In the genomic region with DNA sequence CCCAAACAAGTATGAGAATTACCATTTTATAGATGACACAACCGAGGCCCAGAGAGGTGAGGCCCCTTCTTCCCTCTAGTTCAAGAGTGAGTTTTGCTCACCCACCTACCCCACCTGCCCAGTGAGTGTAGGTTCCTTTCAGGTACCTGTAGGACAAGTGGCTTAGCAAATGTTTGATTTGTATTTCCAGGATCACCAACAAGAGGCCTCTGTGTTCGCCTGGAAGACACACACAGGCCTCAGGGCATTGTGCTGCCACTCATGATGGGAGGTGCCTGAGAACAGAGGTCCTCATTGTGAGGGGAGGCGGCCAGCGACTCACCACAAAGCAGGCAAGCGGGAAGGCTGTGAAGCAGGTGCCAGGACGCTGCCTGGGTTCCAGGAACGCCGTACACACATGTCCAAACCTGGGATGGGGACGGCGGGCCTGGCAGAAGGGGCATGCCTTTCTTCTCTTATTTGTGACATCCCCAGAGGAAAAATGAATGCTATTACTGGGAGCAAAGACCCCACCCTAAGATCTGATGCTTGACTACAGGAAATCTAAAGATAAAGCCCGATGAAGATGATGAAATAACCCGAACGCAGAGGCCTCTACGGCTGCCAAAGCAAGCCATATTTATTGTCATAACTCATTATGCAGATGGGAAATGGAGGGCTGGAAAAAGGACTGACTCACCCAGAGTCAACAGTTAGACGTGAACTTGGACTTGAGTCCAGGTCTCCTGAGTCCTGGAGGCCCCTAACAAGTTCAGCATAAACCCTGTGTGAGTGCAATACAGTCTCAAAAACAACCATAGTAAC, we compare ENCODE assay signal across 1 cellular context.
A peak's percentile ranks its signal among the peaks of the same experiment; 100 is the strongest.
TF ChIP-seq lines count a peak whose summit lies in the region.

No MANE protein-coding gene starts in this region.

TF ChIP-seq in HepG2, 621 proteins besides CTCF, POLR2A, EP300 and RAD21 (continued from another document and continues in another):
- peak; percentile 43 for TF ChIP-seq SALL1 (CRISPR knock-in tag; IDR thresholded peaks at IDR 0.05)
- TF ChIP-seq HDAC2 (CRISPR knock-in tag; IDR thresholded peaks at IDR 0.05), result peak; percentile 56; the same call in 1 of the 2 replicates
- TF ChIP-seq, protein P1, sequence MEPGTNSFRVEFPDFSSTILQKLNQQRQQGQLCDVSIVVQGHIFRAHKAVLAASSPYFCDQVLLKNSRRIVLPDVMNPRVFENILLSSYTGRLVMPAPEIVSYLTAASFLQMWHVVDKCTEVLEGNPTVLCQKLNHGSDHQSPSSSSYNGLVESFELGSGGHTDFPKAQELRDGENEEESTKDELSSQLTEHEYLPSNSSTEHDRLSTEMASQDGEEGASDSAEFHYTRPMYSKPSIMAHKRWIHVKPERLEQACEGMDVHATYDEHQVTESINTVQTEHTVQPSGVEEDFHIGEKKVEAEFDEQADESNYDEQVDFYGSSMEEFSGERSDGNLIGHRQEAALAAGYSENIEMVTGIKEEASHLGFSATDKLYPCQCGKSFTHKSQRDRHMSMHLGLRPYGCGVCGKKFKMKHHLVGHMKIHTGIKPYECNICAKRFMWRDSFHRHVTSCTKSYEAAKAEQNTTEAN (CRISPR knock-in tag; conservative IDR thresholded peaks at IDR 0.05), result peak; percentile 87
- peak; percentile 57; the same call in 1 of the 2 replicates for TF ChIP-seq POLR2G (IDR thresholded peaks at IDR 0.05; ENCODE audit: low read depth, low read length)
- TF ChIP-seq, protein P2, sequence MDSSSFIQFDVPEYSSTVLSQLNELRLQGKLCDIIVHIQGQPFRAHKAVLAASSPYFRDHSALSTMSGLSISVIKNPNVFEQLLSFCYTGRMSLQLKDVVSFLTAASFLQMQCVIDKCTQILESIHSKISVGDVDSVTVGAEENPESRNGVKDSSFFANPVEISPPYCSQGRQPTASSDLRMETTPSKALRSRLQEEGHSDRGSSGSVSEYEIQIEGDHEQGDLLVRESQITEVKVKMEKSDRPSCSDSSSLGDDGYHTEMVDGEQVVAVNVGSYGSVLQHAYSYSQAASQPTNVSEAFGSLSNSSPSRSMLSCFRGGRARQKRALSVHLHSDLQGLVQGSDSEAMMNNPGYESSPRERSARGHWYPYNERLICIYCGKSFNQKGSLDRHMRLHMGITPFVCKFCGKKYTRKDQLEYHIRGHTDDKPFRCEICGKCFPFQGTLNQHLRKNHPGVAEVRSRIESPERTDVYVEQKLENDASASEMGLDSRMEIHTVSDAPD (CRISPR knock-in tag; IDR thresholded peaks at IDR 0.05), result peak; percentile 73
- TF ChIP-seq RXRB (CRISPR knock-in tag; IDR thresholded peaks at IDR 0.05; ENCODE audit: borderline replicate concordance), result peak; percentile 64; the same call in 1 of the 2 replicates
- TF ChIP-seq, protein P3, sequence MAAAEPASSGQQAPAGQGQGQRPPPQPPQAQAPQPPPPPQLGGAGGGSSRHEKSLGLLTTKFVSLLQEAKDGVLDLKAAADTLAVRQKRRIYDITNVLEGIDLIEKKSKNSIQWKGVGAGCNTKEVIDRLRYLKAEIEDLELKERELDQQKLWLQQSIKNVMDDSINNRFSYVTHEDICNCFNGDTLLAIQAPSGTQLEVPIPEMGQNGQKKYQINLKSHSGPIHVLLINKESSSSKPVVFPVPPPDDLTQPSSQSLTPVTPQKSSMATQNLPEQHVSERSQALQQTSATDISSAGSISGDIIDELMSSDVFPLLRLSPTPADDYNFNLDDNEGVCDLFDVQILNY (CRISPR knock-in tag; conservative IDR thresholded peaks at IDR 0.05), result no peak
- TF ChIP-seq MED1 (CRISPR knock-in tag; IDR thresholded peaks at IDR 0.05), result peak; percentile 31; the same call in 1 of the 2 replicates
- 0 out of 2 replicates have a peak, but pooled peaks have one; percentile 47 for TF ChIP-seq ZNF136 (CRISPR knock-in tag; IDR thresholded peaks at IDR 0.05; ENCODE audit: low read depth)
- TF ChIP-seq GATAD1 (CRISPR knock-in tag; IDR thresholded peaks at IDR 0.05), result 0 out of 2 replicates have a peak, but pooled peaks have one; percentile 15
- TF ChIP-seq, protein P4, sequence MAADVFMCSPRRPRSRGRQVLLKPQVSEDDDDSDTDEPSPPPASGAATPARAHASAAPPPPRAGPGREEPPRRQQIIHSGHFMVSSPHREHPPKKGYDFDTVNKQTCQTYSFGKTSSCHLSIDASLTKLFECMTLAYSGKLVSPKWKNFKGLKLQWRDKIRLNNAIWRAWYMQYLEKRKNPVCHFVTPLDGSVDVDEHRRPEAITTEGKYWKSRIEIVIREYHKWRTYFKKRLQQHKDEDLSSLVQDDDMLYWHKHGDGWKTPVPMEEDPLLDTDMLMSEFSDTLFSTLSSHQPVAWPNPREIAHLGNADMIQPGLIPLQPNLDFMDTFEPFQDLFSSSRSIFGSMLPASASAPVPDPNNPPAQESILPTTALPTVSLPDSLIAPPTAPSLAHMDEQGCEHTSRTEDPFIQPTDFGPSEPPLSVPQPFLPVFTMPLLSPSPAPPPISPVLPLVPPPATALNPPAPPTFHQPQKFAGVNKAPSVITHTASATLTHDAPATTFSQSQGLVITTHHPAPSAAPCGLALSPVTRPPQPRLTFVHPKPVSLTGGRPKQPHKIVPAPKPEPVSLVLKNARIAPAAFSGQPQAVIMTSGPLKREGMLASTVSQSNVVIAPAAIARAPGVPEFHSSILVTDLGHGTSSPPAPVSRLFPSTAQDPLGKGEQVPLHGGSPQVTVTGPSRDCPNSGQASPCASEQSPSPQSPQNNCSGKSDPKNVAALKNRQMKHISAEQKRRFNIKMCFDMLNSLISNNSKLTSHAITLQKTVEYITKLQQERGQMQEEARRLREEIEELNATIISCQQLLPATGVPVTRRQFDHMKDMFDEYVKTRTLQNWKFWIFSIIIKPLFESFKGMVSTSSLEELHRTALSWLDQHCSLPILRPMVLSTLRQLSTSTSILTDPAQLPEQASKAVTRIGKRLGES (CRISPR knock-in tag; IDR thresholded peaks at IDR 0.05; ENCODE audit: borderline replicate concordance), result no peak
- TF ChIP-seq REPIN1 (CRISPR knock-in tag; IDR thresholded peaks at IDR 0.05; ENCODE audit: borderline replicate concordance, low read depth), result 0 out of 2 replicates have a peak, but pooled peaks have one; percentile 56
- no peak for TF ChIP-seq ESRRA (CRISPR knock-in tag; IDR thresholded peaks at IDR 0.05; ENCODE audit: low read depth)
- TF ChIP-seq, protein P5, sequence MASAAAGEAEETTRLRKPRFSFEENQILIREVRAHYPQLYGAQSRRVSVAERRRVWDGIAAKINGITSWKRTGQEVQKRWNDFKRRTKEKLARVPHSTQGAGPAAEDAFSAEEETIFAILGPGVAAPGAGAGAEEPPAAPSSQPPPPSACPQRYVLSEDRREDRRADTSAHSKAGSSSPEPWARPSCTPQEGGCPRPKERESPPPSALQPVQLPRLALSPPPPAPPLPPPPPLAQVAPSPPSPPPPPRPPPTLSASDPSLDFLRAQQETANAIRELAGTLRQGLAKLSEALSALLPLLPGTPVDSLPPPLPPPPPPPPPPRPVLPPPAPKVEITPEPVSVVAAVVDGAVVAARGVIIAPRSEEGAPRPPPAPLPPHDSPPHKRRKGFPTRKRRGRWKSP (CRISPR knock-in tag; IDR thresholded peaks at IDR 0.05), result no peak
- TF ChIP-seq, protein P6, sequence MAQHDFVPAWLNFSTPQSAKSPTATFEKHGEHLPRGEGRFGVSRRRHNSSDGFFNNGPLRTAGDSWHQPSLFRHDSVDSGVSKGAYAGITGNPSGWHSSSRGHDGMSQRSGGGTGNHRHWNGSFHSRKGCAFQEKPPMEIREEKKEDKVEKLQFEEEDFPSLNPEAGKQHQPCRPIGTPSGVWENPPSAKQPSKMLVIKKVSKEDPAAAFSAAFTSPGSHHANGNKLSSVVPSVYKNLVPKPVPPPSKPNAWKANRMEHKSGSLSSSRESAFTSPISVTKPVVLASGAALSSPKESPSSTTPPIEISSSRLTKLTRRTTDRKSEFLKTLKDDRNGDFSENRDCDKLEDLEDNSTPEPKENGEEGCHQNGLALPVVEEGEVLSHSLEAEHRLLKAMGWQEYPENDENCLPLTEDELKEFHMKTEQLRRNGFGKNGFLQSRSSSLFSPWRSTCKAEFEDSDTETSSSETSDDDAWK (CRISPR knock-in tag; IDR thresholded peaks at IDR 0.05), result no peak
- TF ChIP-seq, protein P7, sequence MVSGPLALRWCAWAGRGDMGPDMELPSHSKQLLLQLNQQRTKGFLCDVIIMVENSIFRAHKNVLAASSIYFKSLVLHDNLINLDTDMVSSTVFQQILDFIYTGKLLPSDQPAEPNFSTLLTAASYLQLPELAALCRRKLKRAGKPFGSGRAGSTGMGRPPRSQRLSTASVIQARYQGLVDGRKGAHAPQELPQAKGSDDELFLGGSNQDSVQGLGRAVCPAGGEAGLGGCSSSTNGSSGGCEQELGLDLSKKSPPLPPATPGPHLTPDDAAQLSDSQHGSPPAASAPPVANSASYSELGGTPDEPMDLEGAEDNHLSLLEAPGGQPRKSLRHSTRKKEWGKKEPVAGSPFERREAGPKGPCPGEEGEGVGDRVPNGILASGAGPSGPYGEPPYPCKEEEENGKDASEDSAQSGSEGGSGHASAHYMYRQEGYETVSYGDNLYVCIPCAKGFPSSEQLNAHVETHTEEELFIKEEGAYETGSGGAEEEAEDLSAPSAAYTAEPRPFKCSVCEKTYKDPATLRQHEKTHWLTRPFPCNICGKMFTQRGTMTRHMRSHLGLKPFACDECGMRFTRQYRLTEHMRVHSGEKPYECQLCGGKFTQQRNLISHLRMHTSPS (CRISPR knock-in tag; IDR thresholded peaks at IDR 0.05; ENCODE audit: low read depth), result peak; percentile 58; the same call in 1 of the 2 replicates
- no peak for TF ChIP-seq HCFC1 (IDR thresholded peaks at IDR 0.05; ENCODE audit: low read depth, low read length)
- no peak for TF ChIP-seq GATA4 (IDR thresholded peaks at IDR 0.05; ENCODE audit: borderline replicate concordance, low read depth)
- peak; percentile 62 for TF ChIP-seq PHF21A (CRISPR knock-in tag; IDR thresholded peaks at IDR 0.05)
- TF ChIP-seq TCF7 (IDR thresholded peaks at IDR 0.05; ENCODE audit: low read depth), result peak; percentile 57; the same call in 1 of the 2 replicates
- no peak for TF ChIP-seq RFXAP (CRISPR knock-in tag; IDR thresholded peaks at IDR 0.05; ENCODE audit: borderline replicate concordance)
- no peak for TF ChIP-seq IKZF1 (IDR thresholded peaks at IDR 0.05)
- TF ChIP-seq, protein P8, sequence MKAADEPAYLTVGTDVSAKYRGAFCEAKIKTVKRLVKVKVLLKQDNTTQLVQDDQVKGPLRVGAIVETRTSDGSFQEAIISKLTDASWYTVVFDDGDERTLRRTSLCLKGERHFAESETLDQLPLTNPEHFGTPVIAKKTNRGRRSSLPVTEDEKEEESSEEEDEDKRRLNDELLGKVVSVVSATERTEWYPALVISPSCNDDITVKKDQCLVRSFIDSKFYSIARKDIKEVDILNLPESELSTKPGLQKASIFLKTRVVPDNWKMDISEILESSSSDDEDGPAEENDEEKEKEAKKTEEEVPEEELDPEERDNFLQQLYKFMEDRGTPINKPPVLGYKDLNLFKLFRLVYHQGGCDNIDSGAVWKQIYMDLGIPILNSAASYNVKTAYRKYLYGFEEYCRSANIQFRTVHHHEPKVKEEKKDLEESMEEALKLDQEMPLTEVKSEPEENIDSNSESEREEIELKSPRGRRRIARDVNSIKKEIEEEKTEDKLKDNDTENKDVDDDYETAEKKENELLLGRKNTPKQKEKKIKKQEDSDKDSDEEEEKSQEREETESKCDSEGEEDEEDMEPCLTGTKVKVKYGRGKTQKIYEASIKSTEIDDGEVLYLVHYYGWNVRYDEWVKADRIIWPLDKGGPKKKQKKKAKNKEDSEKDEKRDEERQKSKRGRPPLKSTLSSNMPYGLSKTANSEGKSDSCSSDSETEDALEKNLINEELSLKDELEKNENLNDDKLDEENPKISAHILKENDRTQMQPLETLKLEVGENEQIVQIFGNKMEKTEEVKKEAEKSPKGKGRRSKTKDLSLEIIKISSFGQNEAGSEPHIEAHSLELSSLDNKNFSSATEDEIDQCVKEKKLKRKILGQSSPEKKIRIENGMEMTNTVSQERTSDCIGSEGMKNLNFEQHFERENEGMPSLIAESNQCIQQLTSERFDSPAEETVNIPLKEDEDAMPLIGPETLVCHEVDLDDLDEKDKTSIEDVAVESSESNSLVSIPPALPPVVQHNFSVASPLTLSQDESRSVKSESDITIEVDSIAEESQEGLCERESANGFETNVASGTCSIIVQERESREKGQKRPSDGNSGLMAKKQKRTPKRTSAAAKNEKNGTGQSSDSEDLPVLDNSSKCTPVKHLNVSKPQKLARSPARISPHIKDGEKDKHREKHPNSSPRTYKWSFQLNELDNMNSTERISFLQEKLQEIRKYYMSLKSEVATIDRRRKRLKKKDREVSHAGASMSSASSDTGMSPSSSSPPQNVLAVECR (CRISPR knock-in tag; IDR thresholded peaks at IDR 0.05; ENCODE audit: borderline replicate concordance), result peak; percentile 61; the same call in 1 of the 2 replicates
- TF ChIP-seq ZKSCAN8 (CRISPR knock-in tag; IDR thresholded peaks at IDR 0.05; ENCODE audit: borderline replicate concordance), result peak; percentile 28; the same call in 1 of the 2 replicates
- peak; percentile 60; the same call in 1 of the 2 replicates for TF ChIP-seq KDM2A (CRISPR knock-in tag; IDR thresholded peaks at IDR 0.05; ENCODE audit: borderline replicate concordance, low read depth)
- TF ChIP-seq, protein P9, sequence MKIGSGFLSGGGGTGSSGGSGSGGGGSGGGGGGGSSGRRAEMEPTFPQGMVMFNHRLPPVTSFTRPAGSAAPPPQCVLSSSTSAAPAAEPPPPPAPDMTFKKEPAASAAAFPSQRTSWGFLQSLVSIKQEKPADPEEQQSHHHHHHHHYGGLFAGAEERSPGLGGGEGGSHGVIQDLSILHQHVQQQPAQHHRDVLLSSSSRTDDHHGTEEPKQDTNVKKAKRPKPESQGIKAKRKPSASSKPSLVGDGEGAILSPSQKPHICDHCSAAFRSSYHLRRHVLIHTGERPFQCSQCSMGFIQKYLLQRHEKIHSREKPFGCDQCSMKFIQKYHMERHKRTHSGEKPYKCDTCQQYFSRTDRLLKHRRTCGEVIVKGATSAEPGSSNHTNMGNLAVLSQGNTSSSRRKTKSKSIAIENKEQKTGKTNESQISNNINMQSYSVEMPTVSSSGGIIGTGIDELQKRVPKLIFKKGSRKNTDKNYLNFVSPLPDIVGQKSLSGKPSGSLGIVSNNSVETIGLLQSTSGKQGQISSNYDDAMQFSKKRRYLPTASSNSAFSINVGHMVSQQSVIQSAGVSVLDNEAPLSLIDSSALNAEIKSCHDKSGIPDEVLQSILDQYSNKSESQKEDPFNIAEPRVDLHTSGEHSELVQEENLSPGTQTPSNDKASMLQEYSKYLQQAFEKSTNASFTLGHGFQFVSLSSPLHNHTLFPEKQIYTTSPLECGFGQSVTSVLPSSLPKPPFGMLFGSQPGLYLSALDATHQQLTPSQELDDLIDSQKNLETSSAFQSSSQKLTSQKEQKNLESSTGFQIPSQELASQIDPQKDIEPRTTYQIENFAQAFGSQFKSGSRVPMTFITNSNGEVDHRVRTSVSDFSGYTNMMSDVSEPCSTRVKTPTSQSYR (CRISPR knock-in tag; IDR thresholded peaks at IDR 0.05; ENCODE audit: borderline replicate concordance), result peak; percentile 21; the same call in 1 of the 2 replicates
